ENCODE assay signal across 8 cellular contexts in genomic region chr11:73288873-73289707, GRCh38.
DNase-seq lines count a peak whose midpoint lies in the region; ATAC-seq lines count a peak whose summit lies in the region.

No MANE protein-coding gene starts in this region.

- peak; percentile 82 for ATAC-seq in GM18909 (IDR thresholded peaks at IDR 0.05; ENCODE audit: poor library complexity, unreplicated experiment)
- peak; percentile 73 for ATAC-seq in HG03280 (IDR thresholded peaks at IDR 0.05; ENCODE audit: unreplicated experiment)

- H3K27ac Mint-ChIP-seq in stimulated activated naive CD8-positive, alpha-beta T cell treated with anti-CD3 and anti-CD28 coated beads, Interleukin-15, Interleukin-2, amounts not matched to agents 100 ng/mL and 50 ng/mL, for 24 hours, result peak overlapping the region; percentile 73

- H3K9me3 Mint-ChIP-seq in stimulated activated naive CD8-positive, alpha-beta T cell treated with anti-CD3 and anti-CD28 coated beads, Interleukin-15, Interleukin-2, amounts not matched to agents 100 ng/mL and 50 ng/mL, for 24 hours, result no peaks in the 10 kb centered on the region

- peak overlapping the region; percentile 35 for H3K4me3 Mint-ChIP-seq in stimulated activated naive CD8-positive, alpha-beta T cell treated with anti-CD3 and anti-CD28 coated beads, Interleukin-15, Interleukin-2, amounts not matched to agents 100 ng/mL and 50 ng/mL, for 24 hours

- peaks cover 16% of the 10 kb centered on the region for H3K4me1 Mint-ChIP-seq in stimulated activated naive CD8-positive, alpha-beta T cell treated with anti-CD3 and anti-CD28 coated beads, Interleukin-15, Interleukin-2, amounts not matched to agents 100 ng/mL and 50 ng/mL, for 24 hours (ENCODE audit: low read depth)

- H3K27me3 Mint-ChIP-seq in stimulated activated naive CD8-positive, alpha-beta T cell treated with anti-CD3 and anti-CD28 coated beads, Interleukin-15, Interleukin-2, amounts not matched to agents 100 ng/mL and 50 ng/mL, for 24 hours, result peaks cover 3% of the 10 kb centered on the region

- DNase-seq in C1 segment of cervical spinal cord (lab: John Stamatoyannopoulos, UW) (peak in 10 of 14 donors; percentile 25 to 78 (median 62)), NCI-H69 (lab: John Stamatoyannopoulos, UW) (peak; percentile 84), epidermal melanocyte (ENCODE audit: insufficient read length, low spot score) (peak; percentile 81), midbrain (lab: John Stamatoyannopoulos, UW) (peak; percentile 66)
- peak; percentile 76 for DNase-seq in activated CD8-positive, alpha-beta memory T cell treated with anti-CD3 and anti-CD28 coated beads for 24 hours

- no peaks in the 10 kb centered on the region for H3K36me3 Mint-ChIP-seq in stimulated activated naive CD8-positive, alpha-beta T cell treated with anti-CD3 and anti-CD28 coated beads, Interleukin-15, Interleukin-2, amounts not matched to agents 100 ng/mL and 50 ng/mL, for 24 hours (ENCODE audit: low read depth)

Comparison
In these comparisons a context has a peak if more than half of its experiments do, and no peak if none do; other contexts are left out.
1. Peak in every context shown above with its lines: DNase-seq and ATAC-seq.